ENCODE assay signal across 8 cellular contexts in genomic region chr6:33201147-33201545, GRCh38. TPM values are rescaled to one million over a fixed set of nuclear protein-coding genes. Genes with fewer than 3 reads are reported as not detected.
A peak's percentile ranks its signal among the peaks of the same experiment; 100 is the strongest.
DNase-seq lines count a peak whose midpoint lies in the region; ATAC-seq and TF ChIP-seq lines count a peak whose summit lies in the region.

No MANE protein-coding gene starts in this region.

- TF ChIP-seq CTCF in thoracic aorta (IDR thresholded peaks at IDR 0.05) = no peak

- H3K36me3 ChIP-seq in thoracic aorta = peaks cover 24% of the 10 kb centered on the region

- DNase-seq in NCI-H146 (lab: John Stamatoyannopoulos, UW) (peak; percentile 27), NCI-H146 treated with DMSO at 0.1 percent for 48 hours (lab: John Stamatoyannopoulos, UW; ENCODE audit: unreplicated experiment) (no peak), islet precursor cell (peak; percentile 39), thoracic aorta (ENCODE audit: low spot score) (no peak), NCI-H1417 (lab: John Stamatoyannopoulos, UW) (no peak), ecto neural progenitor cell (ENCODE audit: low spot score) (no peak)

- H3K4me1 ChIP-seq in thoracic aorta (ENCODE audit: control insufficient read depth in 1 of 2, low read depth in 2 of 2) = peaks cover 29 to 55% of the 10 kb centered on the region in 2 donors

- H3K27ac ChIP-seq in adipose tissue (ENCODE audit: low read depth, low read length) (peak overlapping the region; percentile 59), thoracic aorta (peak overlapping the region; percentile 97 to 99)

- ATAC-seq in thoracic aorta (ENCODE audit: insufficient number of reproducible peaks, low FRiP score, low read depth) (no peak), GM21737 (IDR thresholded peaks at IDR 0.05; ENCODE audit: unreplicated experiment) (no peak)

- 1 to 4% (median 2%) methylated on average over 13 to 14 of the region's 14 CpGs for WGBS in adipose tissue, 3 donors

- no peaks in the 10 kb centered on the region for H3K9me3 ChIP-seq in thoracic aorta

- peak overlapping the region; percentile 99 for H3K4me3 ChIP-seq in thoracic aorta

- no peaks in the 10 kb centered on the region for H3K27me3 ChIP-seq in thoracic aorta (replicated peaks; ENCODE audit: insufficient read depth)

RNA-seq across cellular contexts. Expression of gene SLC39A7, which starts 0.5 kb away (rescaled TPM):
- polyA plus RNA-seq in adipose tissue = 100 to 1,000 TPM in 1 of 3 donors, 10 to 100 TPM in 2; 51.4 to 112 (median 72.1) TPM
- 100 to 1,000 TPM in 1 of 2 donors, 10 to 100 TPM in 1; 71.3 to 106 TPM for total RNA-seq in thoracic aorta

RNA-seq across cellular contexts. Expression of gene RXRB, which starts 0.7 kb away (rescaled TPM):
- 10 to 100 TPM; 22.7 to 31.3 (median 29.6) TPM for polyA plus RNA-seq in adipose tissue
- total RNA-seq in thoracic aorta = 10 to 100 TPM; 38.7 to 47.2 TPM

RNA-seq across cellular contexts. Expression of gene HSD17B8, which starts 3.3 kb away (rescaled TPM):
- polyA plus RNA-seq in adipose tissue = 10 to 100 TPM in 2 of 3 donors, 1 to 10 TPM in 1; 5.7 to 51.7 (median 14.4) TPM
- total RNA-seq in thoracic aorta = 10 to 100 TPM in 1 of 2 donors, 1 to 10 TPM in 1; 4.0 to 15.0 TPM

RNA-seq across cellular contexts. Expression of gene RING1, which starts 7.2 kb away (rescaled TPM):
- 10 to 100 TPM; 23.7 to 42.5 (median 40.5) TPM for polyA plus RNA-seq in adipose tissue
- total RNA-seq in thoracic aorta = 10 to 100 TPM; 13.2 to 17.3 TPM

RNA-seq across cellular contexts. Expression of gene COL11A2, which starts 8.9 kb away (rescaled TPM):
- polyA plus RNA-seq in adipose tissue = 1 to 10 TPM in 1 of 3 donors, under 1 TPM in 2; 0.28 to 2.6 (median 0.88) TPM
- total RNA-seq in thoracic aorta = 1 to 10 TPM; 1.9 to 3.4 TPM

Comparison
In these comparisons a context has a peak if more than half of its experiments do, and no peak if none do; other contexts are left out.
1. DNase-seq: peak in NCI-H146 (single experiment) and islet precursor cell (single experiment); none in NCI-H146 treated with DMSO at 0.1 percent for 48 hours (single experiment), thoracic aorta (single experiment), NCI-H1417 (0 of 3) and ecto neural progenitor cell (single experiment).